19 cellular contexts compared by ENCODE assay signal in genomic region chr15:95365615-95366107, GRCh38.
DNase-seq lines count a peak whose midpoint lies in the region; ATAC-seq and TF ChIP-seq lines count a peak whose summit lies in the region.
"Had no signal": no experiment of that assay in that cellular context is flagged by ENCODE, and none has a peak within 500 bp of the region (broad histone marks: within the 10 kb centered on the region; RNA-seq: fewer than 3 reads in every experiment).

No MANE protein-coding gene starts in this region.

- CTCF ChIA-PET in CD4-positive, alpha-beta T cell (lab: Charles Lee), result no interaction called here

- peak overlapping the region; percentile 7; the same call in 1 of the 2 replicates for H3K27ac ChIP-seq in HUES6 (ENCODE audit: low read depth, low read length)
- H3K27ac ChIP-seq in CD4-positive, alpha-beta T cell (ENCODE audit: low read depth, low read length), result no peak overlapping the region
- H3K27ac ChIP-seq: BLaER1, neutrophil, SK-N-MC had no signal

- POLR2A ChIA-PET in CD4-positive, alpha-beta T cell (lab: Charles Lee), result no interaction called here

- no peak overlapping the region for H3K4me3 ChIP-seq in HUES6 (ENCODE audit: low read depth, low read length)
- H3K4me3 ChIP-seq: BLaER1, SK-N-MC had no signal

- DNase-seq in UCSD-AML1 (lab: John Stamatoyannopoulos, UW; ENCODE audit: unreplicated experiment), result peak; percentile 33
- peak; percentile 42 for DNase-seq in Right ventricle myocardium superior
- DNase-seq in osteocyte (ENCODE audit: extremely low spot score, unreplicated experiment), result no peak
- DNase-seq in stimulated activated naive CD8-positive, alpha-beta T cell treated with anti-CD3 and anti-CD28 coated beads, Interleukin-15, amount 100 ng/mL, for 72 hours, result no peak
- DNase-seq in CD4-positive, alpha-beta T cell, result no peak
- DNase-seq: activated CD4-positive, CD25-positive, alpha-beta regulatory T cell treated with anti-CD3 and anti-CD28 coated beads, Interleukin-2, amount 50 U/mL, for 72 hours; activated T-cell treated with anti-CD3 and anti-CD28 coated beads, Interleukin-2, amount 50 U/mL, for 1 hour; islet precursor cell; NCI-H1417; NCI-H510A treated with DMSO at 0.1 percent for 48 hours; stimulated activated CD4-positive, alpha-beta T cell treated with anti-CD3 and anti-CD28 coated beads, Interleukin-4, amount 100 ng/mL, for 1 hour; stimulated activated naive CD4-positive, alpha-beta T cell treated with Interleukin-2 at 50 U/mL for 16 hours had no signal

- intact Hi-C loops in Right ventricle myocardium superior (cut with DNase I), result no loop called here
- intact Hi-C loops in CD4-positive, alpha-beta T cell (cut with DNase I, micrococcal nuclease), result no loop called here

- peak overlapping the region; percentile 4 for H3K9ac ChIP-seq in HUES6 (ENCODE audit: low read length)
- H3K9ac ChIP-seq: BLaER1 had no signal

- peaks cover 9% of the 10 kb centered on the region for H3K9me3 Mint-ChIP-seq in osteocyte (ENCODE audit: unreplicated experiment)
- H3K9me3 Mint-ChIP-seq in stimulated activated naive CD8-positive, alpha-beta T cell treated with anti-CD3 and anti-CD28 coated beads, Interleukin-15, amount 100 ng/mL, for 72 hours, result peaks cover 15 to 18% of the 10 kb centered on the region in 2 donors
- peaks cover 4% of the 10 kb centered on the region for H3K9me3 Mint-ChIP-seq in CD4-positive, alpha-beta T cell

- H3K27ac Mint-ChIP-seq in osteocyte (ENCODE audit: unreplicated experiment), result peak overlapping the region; percentile 65
- H3K27ac Mint-ChIP-seq in stimulated activated naive CD8-positive, alpha-beta T cell treated with anti-CD3 and anti-CD28 coated beads, Interleukin-15, amount 100 ng/mL, for 72 hours, result peak overlapping the region in 1 of 2 donors; percentile 40
- no peak overlapping the region for H3K27ac Mint-ChIP-seq in CD4-positive, alpha-beta T cell

- peaks cover 13% of the 10 kb centered on the region; the same call in 1 of the 2 replicates for H3K9me3 ChIP-seq in HUES6 (ENCODE audit: control insufficient read depth, insufficient read depth, low read depth, low read length)
- peaks cover 8% of the 10 kb centered on the region for H3K9me3 ChIP-seq in CD4-positive, alpha-beta T cell (ENCODE audit: control insufficient read depth, low read length)
- H3K9me3 ChIP-seq: neutrophil had no signal

- peaks cover 42% of the 10 kb centered on the region for H3K4me1 Mint-ChIP-seq in osteocyte (ENCODE audit: unreplicated experiment)
- no peaks in the 10 kb centered on the region for H3K4me1 Mint-ChIP-seq in stimulated activated naive CD8-positive, alpha-beta T cell treated with anti-CD3 and anti-CD28 coated beads, Interleukin-15, amount 100 ng/mL, for 72 hours
- H3K4me1 Mint-ChIP-seq in CD4-positive, alpha-beta T cell (ENCODE audit: low read depth), result no peaks in the 10 kb centered on the region

- TF ChIP-seq CTCF in osteocyte (IDR thresholded peaks at IDR 0.05), result no peak
- TF ChIP-seq CTCF in CD4-positive, alpha-beta T cell (IDR thresholded peaks at IDR 0.05), result no peak

- ATAC-seq in Right ventricle myocardium superior (ENCODE audit: poor library complexity) (peak; percentile 48), GM21619 (IDR thresholded peaks at IDR 0.05; ENCODE audit: unreplicated experiment) (no peak), HG03457 (IDR thresholded peaks at IDR 0.05; ENCODE audit: unreplicated experiment) (no peak)
- ATAC-seq in stimulated activated naive CD8-positive, alpha-beta T cell treated with anti-CD3 and anti-CD28 coated beads, Interleukin-15, amount 100 ng/mL, for 72 hours, result no peak
- ATAC-seq in CD4-positive, alpha-beta T cell (ENCODE audit: poor library complexity), result no peak

- peaks cover 3% of the 10 kb centered on the region for H3K36me3 Mint-ChIP-seq in osteocyte (ENCODE audit: unreplicated experiment)
- no peaks in the 10 kb centered on the region for H3K36me3 Mint-ChIP-seq in CD4-positive, alpha-beta T cell (ENCODE audit: low read depth)
- H3K36me3 Mint-ChIP-seq: brain had no signal

- H3K27me3 Mint-ChIP-seq in osteocyte (ENCODE audit: unreplicated experiment), result no peaks in the 10 kb centered on the region
- H3K27me3 Mint-ChIP-seq in stimulated activated naive CD8-positive, alpha-beta T cell treated with anti-CD3 and anti-CD28 coated beads, Interleukin-15, amount 100 ng/mL, for 72 hours, result peaks cover 40% of the 10 kb centered on the region
- H3K27me3 Mint-ChIP-seq in CD4-positive, alpha-beta T cell, result peaks cover 6% of the 10 kb centered on the region
- H3K27me3 Mint-ChIP-seq: brain had no signal

- H3K4me3 Mint-ChIP-seq in osteocyte (ENCODE audit: unreplicated experiment), result no peak overlapping the region
- H3K4me3 Mint-ChIP-seq in stimulated activated naive CD8-positive, alpha-beta T cell treated with anti-CD3 and anti-CD28 coated beads, Interleukin-15, amount 100 ng/mL, for 72 hours, result no peak overlapping the region
- H3K4me3 Mint-ChIP-seq in CD4-positive, alpha-beta T cell, result no peak overlapping the region

- no peaks in the 10 kb centered on the region for H3K36me3 ChIP-seq in HUES6 (ENCODE audit: control insufficient read depth, insufficient read depth, low read length)
- H3K36me3 ChIP-seq: BLaER1, neutrophil had no signal

- H3K27me3 ChIP-seq in HUES6 (ENCODE audit: control insufficient read depth, insufficient read depth, low read length), result no peaks in the 10 kb centered on the region
- no peaks in the 10 kb centered on the region for H3K27me3 ChIP-seq in CD4-positive, alpha-beta T cell (ENCODE audit: control insufficient read depth, insufficient read depth, low read length)
- H3K27me3 ChIP-seq: BLaER1, neutrophil had no signal

- H3K4me1 ChIP-seq in HUES6 (ENCODE audit: control insufficient read depth, insufficient read depth, low read length), result peaks cover 4% of the 10 kb centered on the region; the same call in 1 of the 2 replicates
- H3K4me1 ChIP-seq: BLaER1 had no signal

Comparison
In these comparisons a context has a peak if more than half of its experiments do, and no peak if none do; other contexts are left out.
1. DNase-seq: peak in UCSD-AML1 (single experiment) and Right ventricle myocardium superior (single experiment); none in osteocyte (single experiment), stimulated activated naive CD8-positive, alpha-beta T cell treated with anti-CD3 and anti-CD28 coated beads, Interleukin-15, amount 100 ng/mL, for 72 hours (0 of 2) and CD4-positive, alpha-beta T cell (0 of 10).